ENCODE assay signal across 28 cellular contexts in genomic region chr20:32989507-32990283, GRCh38. TPM values are rescaled to one million over a fixed set of nuclear protein-coding genes. Genes with fewer than 3 reads are reported as not detected.
DNase-seq lines count a peak whose midpoint lies in the region; FAIRE-seq and TF ChIP-seq lines count a peak whose summit lies in the region.
"Had no signal": no experiment of that assay in that cellular context is flagged by ENCODE, and none has a peak within 500 bp of the region (broad histone marks: within the 10 kb centered on the region; RNA-seq: fewer than 3 reads in every experiment).

No MANE protein-coding gene starts in this region.

- peaks cover 7% of the 10 kb centered on the region for H3K9me3 ChIP-seq in KOPT-K1 (ENCODE audit: insufficient read depth, low read length, poor library complexity, severe bottlenecking)
- peaks cover under 1% of the 10 kb centered on the region for H3K9me3 ChIP-seq in WERI-Rb-1 (ENCODE audit: severe bottlenecking)
- H3K9me3 ChIP-seq in CD4-positive, alpha-beta memory T cell (ENCODE audit: control insufficient read depth in 1 of 2, low read length in 2 of 2) = no peaks in the 10 kb centered on the region

- intact Hi-C loops in CD4-positive, alpha-beta memory T cell (cut with micrococcal nuclease) = no loop called here

- H2BK120ac ChIP-seq in mesendoderm (ENCODE audit: low read depth, low read length) = no peak overlapping the region

- H3K4me3 ChIP-seq in mesendoderm (ENCODE audit: low read length) (no peak overlapping the region), WERI-Rb-1 (ENCODE audit: low read depth, low read length) (no peak overlapping the region)
- H3K4me3 ChIP-seq in CD4-positive, alpha-beta memory T cell (ENCODE audit: low read length in 2 of 2) = no peak overlapping the region
- H3K4me3 ChIP-seq: GM23338 had no signal

- peaks cover under 1% of the 10 kb centered on the region for H3K4me1 ChIP-seq in mesendoderm (ENCODE audit: control insufficient read depth, low read depth, low read length)
- peaks cover 8% of the 10 kb centered on the region for H3K4me1 ChIP-seq in CD4-positive, alpha-beta memory T cell (ENCODE audit: insufficient read depth, low read length)

- H3K27ac Mint-ChIP-seq in activated naive CD4-positive, alpha-beta T cell treated with anti-CD3 and anti-CD28 coated beads, Interleukin-2, amount 50 U/mL, for 24 hours = peak overlapping the region; percentile 8
- no peak overlapping the region for H3K27ac Mint-ChIP-seq in CD4-positive, alpha-beta memory T cell
- H3K27ac Mint-ChIP-seq: GM23338, H9, HFFc6 had no signal

- no peaks in the 10 kb centered on the region for H3K79me2 ChIP-seq in mesendoderm (ENCODE audit: control insufficient read depth, insufficient read depth, low read length)

- H2AK5ac ChIP-seq in mesendoderm (ENCODE audit: low read length) = peak overlapping the region; percentile 83

- DNase-seq in activated naive CD4-positive, alpha-beta T cell treated with Interleukin-2 at 50 U/mL for 16 hours = no peak
- DNase-seq in mesendoderm (no peak), frontal cortex (ENCODE audit: low spot score in 2 of 2) (no peak), WERI-Rb-1 (no peak)
- no peak for DNase-seq in CD4-positive, alpha-beta memory T cell
- DNase-seq: 8988T; C1 segment of cervical spinal cord; CD8-positive, alpha-beta memory T cell; DMS 273 treated with DMSO at 0.1 percent for 48 hours; DMS79 treated with DMSO at 0.1 percent for 48 hours; GF-D8; H9; HFFc6; NCI-H1092; NCI-H1417 treated with DMSO at 0.1 percent for 48 hours; NCI-H1694 treated with DMSO at 0.1 percent for 48 hours; NCI-H2081; NCI-H2227 treated with DMSO at 0.1 percent for 48 hours; NCI-H510A; NCI-H69; RPMI8226; SHP77 treated with DMSO at 0.1 percent for 48 hours had no signal

- no peak overlapping the region for H4K5ac ChIP-seq in mesendoderm (ENCODE audit: low read length)

- POLR2A ChIA-PET in CD4-positive, alpha-beta memory T cell (lab: Charles Lee; ENCODE audit: partially characterized antibody) = no interaction called here

- H3K9ac ChIP-seq in mesendoderm (ENCODE audit: low read length) = no peak overlapping the region
- H3K9ac ChIP-seq: KMS-11 had no signal

- peaks cover 4% of the 10 kb centered on the region for H3K9me3 Mint-ChIP-seq in activated naive CD4-positive, alpha-beta T cell treated with anti-CD3 and anti-CD28 coated beads, Interleukin-2, amount 50 U/mL, for 24 hours
- H3K9me3 Mint-ChIP-seq in CD4-positive, alpha-beta memory T cell = peaks cover 0 to 10% (median 3%) of the 10 kb centered on the region in 8 donors
- H3K9me3 Mint-ChIP-seq: GM23338, H9 had no signal

- WGBS in mesendoderm (ENCODE audit: extremely low coverage, insufficient coverage, low lambda C conversion rate) = no CpG with 5 or more reads among the region's 14 CpGs

- peaks cover 46% of the 10 kb centered on the region for H3K4me1 Mint-ChIP-seq in activated naive CD4-positive, alpha-beta T cell treated with anti-CD3 and anti-CD28 coated beads, Interleukin-2, amount 50 U/mL, for 24 hours
- H3K4me1 Mint-ChIP-seq in CD4-positive, alpha-beta memory T cell = peaks cover 6 to 26% (median 9%) of the 10 kb centered on the region in 4 donors
- H3K4me1 Mint-ChIP-seq: GM23338, H9 had no signal

- H3K79me1 ChIP-seq in mesendoderm (ENCODE audit: low read length) = no peaks in the 10 kb centered on the region

- peak overlapping the region; percentile 66 for H3K4ac ChIP-seq in mesendoderm (ENCODE audit: low read depth, low read length)

- peak overlapping the region; percentile 74 for H3K27ac ChIP-seq in KOPT-K1 (ENCODE audit: low read depth, low read length, poor library complexity, severe bottlenecking)
- H3K27ac ChIP-seq in mesendoderm (ENCODE audit: low read depth, low read length) = no peak overlapping the region
- H3K27ac ChIP-seq in WERI-Rb-1 = no peak overlapping the region
- no peak overlapping the region for H3K27ac ChIP-seq in CD4-positive, alpha-beta memory T cell (ENCODE audit: low read depth, low read length)
- H3K27ac ChIP-seq: KMS-11 had no signal

- peak overlapping the region; percentile 36 for H3K56ac ChIP-seq in mesendoderm (ENCODE audit: low read length)

- H3K18ac ChIP-seq in mesendoderm (ENCODE audit: low read length) = no peak overlapping the region

- H4K8ac ChIP-seq in mesendoderm (ENCODE audit: low read depth, low read length) = no peak overlapping the region

- no peak overlapping the region for H3K4me2 ChIP-seq in mesendoderm (ENCODE audit: low read length)
- H3K4me2 ChIP-seq: GM23338, KMS-11 had no signal

- CTCF ChIA-PET in CD4-positive, alpha-beta memory T cell (lab: Charles Lee; ENCODE audit: partially characterized antibody) = no interaction called here

- TF ChIP-seq CTCF in WERI-Rb-1 (IDR thresholded peaks at IDR 0.05; ENCODE audit: low read depth, low read length) = no peak

- peaks cover 2% of the 10 kb centered on the region for H3K36me3 Mint-ChIP-seq in activated naive CD4-positive, alpha-beta T cell treated with anti-CD3 and anti-CD28 coated beads, Interleukin-2, amount 50 U/mL, for 24 hours
- H3K36me3 Mint-ChIP-seq in CD4-positive, alpha-beta memory T cell = no peaks in the 10 kb centered on the region

- no peaks in the 10 kb centered on the region for H3K36me3 ChIP-seq in KOPT-K1 (ENCODE audit: insufficient read depth, low read length)
- H3K36me3 ChIP-seq in mesendoderm (ENCODE audit: control insufficient read depth, insufficient read depth, low read length) = no peaks in the 10 kb centered on the region
- H3K36me3 ChIP-seq in WERI-Rb-1 = no peaks in the 10 kb centered on the region
- H3K36me3 ChIP-seq in CD4-positive, alpha-beta memory T cell (ENCODE audit: insufficient read depth, low read length) = no peaks in the 10 kb centered on the region

- H3K27me3 Mint-ChIP-seq in activated naive CD4-positive, alpha-beta T cell treated with anti-CD3 and anti-CD28 coated beads, Interleukin-2, amount 50 U/mL, for 24 hours = no peaks in the 10 kb centered on the region
- no peaks in the 10 kb centered on the region for H3K27me3 Mint-ChIP-seq in CD4-positive, alpha-beta memory T cell
- H3K27me3 Mint-ChIP-seq: CD8-positive, alpha-beta memory T cell had no signal

- no peak overlapping the region for H3K23ac ChIP-seq in mesendoderm (ENCODE audit: low read length)

- H2BK15ac ChIP-seq in mesendoderm (replicated peaks; ENCODE audit: low read depth) = no peak overlapping the region

- H3K4me3 Mint-ChIP-seq in activated naive CD4-positive, alpha-beta T cell treated with anti-CD3 and anti-CD28 coated beads, Interleukin-2, amount 50 U/mL, for 24 hours = no peak overlapping the region
- H3K4me3 Mint-ChIP-seq in CD4-positive, alpha-beta memory T cell = no peak overlapping the region
- H3K4me3 Mint-ChIP-seq: CD8-positive, alpha-beta memory T cell; GM23338; H9; HFFc6 had no signal

- no peak overlapping the region for H2BK5ac ChIP-seq in mesendoderm (ENCODE audit: low read length)

- no peak for FAIRE-seq in frontal cortex (lab: Jason Lieb, UNC)
- FAIRE-seq: GM12891, HTR-8/SVneo had no signal

- H3K27me3 ChIP-seq in mesendoderm (ENCODE audit: insufficient read depth, low read length, poor library complexity) = no peaks in the 10 kb centered on the region
- H3K27me3 ChIP-seq in WERI-Rb-1 (ENCODE audit: insufficient read depth, low read depth, severe bottlenecking) = no peaks in the 10 kb centered on the region
- no peaks in the 10 kb centered on the region for H3K27me3 ChIP-seq in CD4-positive, alpha-beta memory T cell (ENCODE audit: insufficient read depth, low read length)

RNA-seq across cellular contexts. Expression of gene SUN5, which starts 14.5 kb away (rescaled TPM):
- not detected for polyA plus RNA-seq in mesendoderm (2013, experiment 1 of 2)
- not detected for polyA plus RNA-seq in mesendoderm (2013, experiment 2 of 2)
- total RNA-seq in frontal cortex = not detected
- total RNA-seq in CD4-positive, alpha-beta memory T cell = not detected
- polyA plus RNA-seq in CD4-positive, alpha-beta memory T cell = not detected
- total RNA-seq: CD8-positive, alpha-beta memory T cell; GM23338; H9; HFFc6 had no signal
- polyA plus RNA-seq: CD8-positive, alpha-beta memory T cell; GM23338 had no signal

RNA-seq across cellular contexts. Expression of gene BPIFB2, which starts 17.8 kb away (rescaled TPM):
- 0.10 TPM for polyA plus RNA-seq in mesendoderm (2013, experiment 1 of 2)
- 0.11 TPM for polyA plus RNA-seq in mesendoderm (2013, experiment 2 of 2)
- not detected for total RNA-seq in frontal cortex
- not detected for total RNA-seq in CD4-positive, alpha-beta memory T cell
- not detected for polyA plus RNA-seq in CD4-positive, alpha-beta memory T cell
- total RNA-seq: CD8-positive, alpha-beta memory T cell; GM23338; H9; HFFc6 had no signal
- polyA plus RNA-seq: CD8-positive, alpha-beta memory T cell; GM23338 had no signal

RNA-seq across cellular contexts. Expression of gene BPIFB6, which starts 41.8 kb away (rescaled TPM):
- polyA plus RNA-seq in mesendoderm (2013, experiment 1 of 2) = not detected
- polyA plus RNA-seq in mesendoderm (2013, experiment 2 of 2) = not detected
- total RNA-seq in frontal cortex = not detected
- total RNA-seq in CD4-positive, alpha-beta memory T cell = not detected
- polyA plus RNA-seq in CD4-positive, alpha-beta memory T cell = not detected
- total RNA-seq: CD8-positive, alpha-beta memory T cell; GM23338; H9; HFFc6 had no signal
- polyA plus RNA-seq: CD8-positive, alpha-beta memory T cell; GM23338 had no signal
